ENCODE assay signal across 2 cellular contexts in genomic region chr11:45412033-45412432, GRCh38.
TF ChIP-seq lines count a peak whose summit lies in the region.

No MANE protein-coding gene starts in this region.

TF ChIP-seq in H1, 55 proteins besides CTCF, POLR2A, EP300 and RAD21 (continued from another document):
- TF ChIP-seq GTF2F1 (IDR thresholded peaks at IDR 0.05; ENCODE audit: borderline replicate concordance, low read depth, low read length) (no peak), CTBP2 (IDR thresholded peaks at IDR 0.05; ENCODE audit: borderline replicate concordance, insufficient read depth, insufficient read length, low read length) (no peak), SIRT6 (IDR thresholded peaks at IDR 0.05; ENCODE audit: low read length) (no peak), CEBPB (IDR thresholded peaks at IDR 0.05; ENCODE audit: low read depth, low read length) (no peak), BACH1 (IDR thresholded peaks at IDR 0.05; ENCODE audit: low read length) (no peak), NRF1 (IDR thresholded peaks at IDR 0.05; ENCODE audit: low read depth, low read length) (no peak), KDM1A (IDR thresholded peaks at IDR 0.05; ENCODE audit: borderline replicate concordance, low read length) (no peak), SAP30 (IDR thresholded peaks at IDR 0.05; ENCODE audit: insufficient read depth, insufficient replicate concordance, low read length) (no peak), EGR1 (IDR thresholded peaks at IDR 0.05; ENCODE audit: borderline replicate concordance, low read depth, low read length) (no peak), CREB1 (IDR thresholded peaks at IDR 0.05) (no peak), CBX5 (IDR thresholded peaks at IDR 0.05; ENCODE audit: low read depth, low read length) (no peak), TEAD4 (IDR thresholded peaks at IDR 0.05; ENCODE audit: low read depth, low read length) (no peak), SRF (IDR thresholded peaks at IDR 0.05; ENCODE audit: low read depth, low read length) (no peak), BCL11A (IDR thresholded peaks at IDR 0.05; ENCODE audit: low read depth in 2 of 2, low read length in 2 of 2) (no peak)
- TF ChIP-seq, protein P1, sequence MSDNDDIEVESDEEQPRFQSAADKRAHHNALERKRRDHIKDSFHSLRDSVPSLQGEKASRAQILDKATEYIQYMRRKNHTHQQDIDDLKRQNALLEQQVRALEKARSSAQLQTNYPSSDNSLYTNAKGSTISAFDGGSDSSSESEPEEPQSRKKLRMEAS (IDR thresholded peaks at IDR 0.05) = no peak
TF ChIP-seq in H1: peak in this region for 0.

TF ChIP-seq in neural cell, 6 proteins besides CTCF, POLR2A, EP300 and RAD21 (continued from another document):
- TF ChIP-seq REST (IDR thresholded peaks at IDR 0.05; ENCODE audit: borderline replicate concordance) (no peak), EZH2 (IDR thresholded peaks at IDR 0.05; ENCODE audit: borderline replicate concordance, insufficient read depth, low read length, poor library complexity, severe bottlenecking) (no peak)
